Comparison of ENCODE assay signal across 25 cellular contexts in the genomic region with DNA sequence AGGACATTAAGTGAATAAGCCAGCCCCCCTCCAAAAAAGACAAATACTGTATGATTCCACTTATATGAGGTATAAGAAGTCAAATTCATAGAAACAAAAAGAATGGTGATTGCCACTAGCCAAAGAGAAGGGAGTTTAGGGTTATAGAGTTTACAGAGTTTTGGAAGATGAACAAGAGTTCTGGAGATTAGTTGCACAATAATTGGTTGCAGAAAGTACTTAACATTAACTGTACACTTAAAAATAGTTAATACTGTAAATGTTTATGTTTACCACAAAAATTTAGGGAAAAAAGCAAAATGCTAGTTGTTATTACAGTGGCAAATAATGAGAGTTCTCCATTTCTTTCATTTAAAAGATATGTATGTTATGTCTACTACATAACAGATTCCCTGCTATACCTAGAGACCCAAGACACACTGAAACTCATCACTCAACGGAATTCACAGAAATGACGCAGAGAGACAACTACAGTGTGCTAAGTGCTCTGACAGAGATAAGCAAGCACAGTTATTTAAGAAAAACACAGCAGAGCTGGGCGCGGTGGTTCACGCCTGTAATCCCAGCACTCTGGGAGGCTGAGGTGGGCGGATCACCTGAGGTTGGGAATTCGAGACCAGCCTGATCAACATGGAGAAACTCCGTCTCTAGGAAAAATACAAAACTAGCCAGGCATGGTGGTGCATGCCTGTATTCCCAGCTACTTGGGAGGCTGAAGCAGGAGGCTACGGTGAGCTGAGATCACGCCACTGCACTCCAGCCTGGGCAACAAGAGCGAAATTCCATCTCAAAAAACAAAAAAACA.
"Had no signal": no experiment of that assay in that cellular context is flagged by ENCODE, and none has a peak within 500 bp of the region (broad histone marks: within the 10 kb centered on the region; RNA-seq: fewer than 3 reads in every experiment).

No MANE protein-coding gene starts in this region.

- H3K4me1 ChIP-seq: pancreas, psoas muscle, suprapubic skin, upper lobe of right lung had no signal

- H3K27me3 ChIP-seq: dorsolateral prefrontal cortex, heart left ventricle, pancreas, spleen, suprapubic skin, tibial artery, upper lobe of right lung had no signal

- ATAC-seq: activated CD8-positive, alpha-beta T cell treated with anti-CD3 and anti-CD28 coated beads for 36 hours; heart left ventricle; naive thymus-derived CD4-positive, alpha-beta T cell; pancreas; psoas muscle; upper lobe of right lung had no signal

- H3K4me3 ChIP-seq: coronary artery, dorsolateral prefrontal cortex, heart left ventricle, pancreas, psoas muscle, spleen, suprapubic skin, tibial artery, upper lobe of right lung had no signal

- H3K27me3 Mint-ChIP-seq: activated CD8-positive, alpha-beta T cell treated with anti-CD3 and anti-CD28 coated beads for 36 hours; activated naive CD8-positive, alpha-beta T cell treated with anti-CD3 and anti-CD28 coated beads, Interleukin-2, amount 10 ng/mL, durations not matched to agents 7 days and 5 days; naive thymus-derived CD4-positive, alpha-beta T cell had no signal

- H3K27ac Mint-ChIP-seq: activated naive CD8-positive, alpha-beta T cell treated with anti-CD3 and anti-CD28 coated beads, Interleukin-2, amount 10 ng/mL, durations not matched to agents 7 days and 5 days had no signal

- DNase-seq: activated CD4-positive, alpha-beta T cell treated with anti-CD3 and anti-CD28 coated beads, Interleukin-2, amount 50 U/mL, for 1 hour; activated CD4-positive, CD25-positive, alpha-beta regulatory T cell treated with anti-CD3 and anti-CD28 coated beads, Interleukin-2, amount 50 U/mL, for 72 hours; activated CD8-positive, alpha-beta T cell treated with anti-CD3 and anti-CD28 coated beads for 36 hours; activated naive CD4-positive, alpha-beta T cell; activated naive CD8-positive, alpha-beta T cell treated with anti-CD3 and anti-CD28 coated beads, Interleukin-2, amount 10 ng/mL, durations not matched to agents 7 days and 5 days; activated T-cell treated with anti-CD3 and anti-CD28 coated beads, Interleukin-2, amount 50 U/mL, for 48 hours; cerebellar nuclear complex; dorsolateral prefrontal cortex; effector memory CD4-positive, alpha-beta T cell; foreskin fibroblast; heart left ventricle; hypothalamus; immature natural killer cell; midbrain; naive thymus-derived CD4-positive, alpha-beta T cell; nucleus accumbens; pancreas; psoas muscle; spleen; stimulated activated naive CD4-positive, alpha-beta T cell; tibial artery; upper lobe of right lung had no signal

- H3K9me3 Mint-ChIP-seq: activated CD8-positive, alpha-beta T cell treated with anti-CD3 and anti-CD28 coated beads for 36 hours; activated naive CD8-positive, alpha-beta T cell treated with anti-CD3 and anti-CD28 coated beads, Interleukin-2, amount 10 ng/mL, durations not matched to agents 7 days and 5 days; immature natural killer cell had no signal

- H3K4me3 Mint-ChIP-seq: activated CD8-positive, alpha-beta T cell treated with anti-CD3 and anti-CD28 coated beads for 36 hours; activated naive CD8-positive, alpha-beta T cell treated with anti-CD3 and anti-CD28 coated beads, Interleukin-2, amount 10 ng/mL, durations not matched to agents 7 days and 5 days; immature natural killer cell; naive thymus-derived CD4-positive, alpha-beta T cell had no signal

- H3K27ac ChIP-seq: coronary artery, dorsolateral prefrontal cortex, heart left ventricle, pancreas, psoas muscle, spleen, suprapubic skin, tibial artery, upper lobe of right lung, VCaP had no signal

- H3K9me3 ChIP-seq: heart left ventricle, pancreas, psoas muscle, spleen, suprapubic skin, tibial artery, upper lobe of right lung had no signal
